19 cellular contexts compared by ENCODE assay signal in the genomic region with DNA sequence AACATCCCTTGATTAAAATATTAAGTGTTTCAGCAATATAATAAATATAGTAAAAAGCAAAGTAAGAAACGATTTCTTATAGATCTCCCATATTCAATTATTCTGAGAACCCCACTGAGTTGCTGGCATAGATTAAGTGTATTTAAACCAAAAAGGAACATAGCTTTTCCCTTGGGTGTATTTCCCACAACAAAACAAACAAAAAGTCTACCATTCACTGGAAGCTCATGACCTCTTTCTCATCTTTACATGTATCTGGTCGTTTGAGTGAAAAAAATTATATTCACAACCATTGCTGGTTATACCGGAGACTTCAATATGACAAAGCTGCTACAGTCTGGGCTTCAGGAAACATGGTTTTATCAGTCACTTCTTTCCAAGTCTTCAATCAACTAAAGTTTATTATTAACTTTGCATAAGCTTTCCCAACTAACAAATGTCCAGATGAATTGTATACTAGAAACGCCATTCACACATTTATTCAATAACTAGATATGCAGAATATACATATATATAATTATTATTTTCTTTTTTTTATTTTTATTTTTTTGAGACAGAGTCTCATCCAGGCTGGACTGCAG. TPM values are rescaled to one million over a fixed set of nuclear protein-coding genes. Genes with fewer than 3 reads are reported as not detected.
DNase-seq lines count a peak whose midpoint lies in the region; ATAC-seq, FAIRE-seq and TF ChIP-seq lines count a peak whose summit lies in the region.
"Had no signal": no experiment of that assay in that cellular context is flagged by ENCODE, and none has a peak within 500 bp of the region (broad histone marks: within the 10 kb centered on the region; RNA-seq: fewer than 3 reads in every experiment).

No MANE protein-coding gene starts in this region.

- TF ChIP-seq POLR2A in GM12878 (IDR thresholded peaks at IDR 0.05; ENCODE audit: low read depth, low read length) (no peak), GM12892 (IDR thresholded peaks at IDR 0.05; ENCODE audit: low read depth, low read length) (no peak)

- H2AFZ ChIP-seq in GM12878 (ENCODE audit: control insufficient read depth, low read depth, low read length) = no peak overlapping the region

- H3K4me1 ChIP-seq in GM12878 (ENCODE audit: control insufficient read depth, insufficient read depth, low read length) (no peaks in the 10 kb centered on the region; the same call in 1 of the 2 replicates), pancreas (peaks cover 0 to 11% (median 9%) of the 10 kb centered on the region in 3 donors)
- H3K4me1 ChIP-seq: BE2C, Caco-2, HAP-1 had no signal

- H3K4me1 Mint-ChIP-seq in activated CD4-positive, alpha-beta memory T cell treated with anti-CD3 and anti-CD28 coated beads for 36 hours (ENCODE audit: low read depth) = peaks cover 30% of the 10 kb centered on the region

- SMC1A ChIA-PET in GM12878 (lab: Charles Lee; ENCODE audit: uncharacterized antibody, unreplicated experiment) = interaction anchor here (0.6 to 1.4 kb wide), 4 partner anchors 12 to 761 kb away, joined by 3 to 9 read pairs (median 4); no protein-coding TSS in a partner anchor

- no peak for TF ChIP-seq CTCF in GM12878 (IDR thresholded peaks at IDR 0.05 in 2 of 3, conservative IDR thresholded peaks at IDR 0.05 in 1 of 3; ENCODE audit: control insufficient read depth in 2 of 3, extremely low read depth in 1 of 3, insufficient read depth in 1 of 3, low read depth in 3 of 3, low read length in 3 of 3)
- TF ChIP-seq CTCF in pancreas (IDR thresholded peaks at IDR 0.05) = no peak

- peaks cover 2% of the 10 kb centered on the region; the same call in 1 of the 2 replicates for H4K20me1 ChIP-seq in GM12878 (ENCODE audit: control insufficient read depth, insufficient read depth)

- peaks cover 43% of the 10 kb centered on the region for H3K79me2 ChIP-seq in GM12878 (ENCODE audit: control insufficient read depth, insufficient read depth, low read length)

- H3K4me3 ChIP-seq in GM12878 (no peak overlapping the region), pancreas (no peak overlapping the region)
- H3K4me3 ChIP-seq: HAP-1, K562 had no signal

- H3K4me3 Mint-ChIP-seq in activated CD4-positive, alpha-beta memory T cell treated with anti-CD3 and anti-CD28 coated beads for 36 hours = no peak overlapping the region

- no TSS peak for BruUV-seq in GM12878 (replicated peaks; lab: Mats Ljungman, UMichigan)

- H3K9me3 ChIP-seq in GM12878 (replicated peaks; ENCODE audit: control insufficient read depth, insufficient read depth, low read length) (no peaks in the 10 kb centered on the region), pancreas (no peaks in the 10 kb centered on the region)
- H3K9me3 ChIP-seq: BE2C, Caco-2, HAP-1 had no signal

- FAIRE-seq in GM12878 (lab: Jason Lieb, UNC) (peak; percentile 7), islet of Langerhans (lab: Jason Lieb, UNC) (peak; percentile 27), pancreas (lab: Jason Lieb, UNC) (no peak), GM12892 (lab: Jason Lieb, UNC) (no peak)
- FAIRE-seq: A204.1, D721Med, GM19239, K562 had no signal

- intact Hi-C loops in GM12878 (cut with micrococcal nuclease; ENCODE audit: unreplicated experiment) = no loop called here
- intact Hi-C loops in pancreas (cut with DNase I) = no loop called here
- intact Hi-C loops in activated CD4-positive, alpha-beta memory T cell treated with anti-CD3 and anti-CD28 coated beads for 36 hours (cut with micrococcal nuclease) = no loop called here

- H3K36me3 Mint-ChIP-seq in activated CD4-positive, alpha-beta memory T cell treated with anti-CD3 and anti-CD28 coated beads for 36 hours = peaks cover 26% of the 10 kb centered on the region

- no peaks in the 10 kb centered on the region for H3K27me3 Mint-ChIP-seq in activated CD4-positive, alpha-beta memory T cell treated with anti-CD3 and anti-CD28 coated beads for 36 hours
- H3K27me3 Mint-ChIP-seq: CD4-positive, CD25-positive, alpha-beta regulatory T cell had no signal

- no peaks in the 10 kb centered on the region for H3K9me3 Mint-ChIP-seq in activated CD4-positive, alpha-beta memory T cell treated with anti-CD3 and anti-CD28 coated beads for 36 hours
- H3K9me3 Mint-ChIP-seq: CD4-positive, CD25-positive, alpha-beta regulatory T cell had no signal

- no peak overlapping the region for H3K4me2 ChIP-seq in GM12878 (ENCODE audit: control insufficient read depth, insufficient read depth)

- no peak for TF ChIP-seq RAD21 in GM12878 (IDR thresholded peaks at IDR 0.05; ENCODE audit: insufficient read depth, low read depth, low read length)

- H3K36me3 ChIP-seq in GM12878 (ENCODE audit: control insufficient read depth in 2 of 2, insufficient read depth in 2 of 2, low read length in 1 of 2) = peaks cover 3 to 6% of the 10 kb centered on the region in 2 experiments
- H3K36me3 ChIP-seq in pancreas = peaks cover 0 to 5% (median 0%) of the 10 kb centered on the region in 3 donors

- H3K27ac ChIP-seq in GM12878 (ENCODE audit: control insufficient read depth, insufficient read depth) (no peak overlapping the region), pancreas (no peak overlapping the region)

- ATAC-seq in GM12878 (no peak), pancreas (peak in 3 of 4 donors; percentile 49 to 66 (median 51))
- ATAC-seq: K562 had no signal

- no peak overlapping the region for H3K9ac ChIP-seq in GM12878 (ENCODE audit: control insufficient read depth, insufficient read depth, low read length)

- no peak for TF ChIP-seq EP300 in GM12878 (IDR thresholded peaks at IDR 0.05; ENCODE audit: borderline replicate concordance in 1 of 2, control insufficient read depth in 1 of 2, low read depth in 2 of 2, low read length in 2 of 2)

- H3K27ac Mint-ChIP-seq in activated CD4-positive, alpha-beta memory T cell treated with anti-CD3 and anti-CD28 coated beads for 36 hours = no peak overlapping the region
- H3K27ac Mint-ChIP-seq: CD4-positive, CD25-positive, alpha-beta regulatory T cell had no signal

- POLR2A ChIA-PET in GM12878 (lab: Charles Lee) = interaction anchor here (1.4 kb wide), 2 partner anchors 10 to 31 kb away, joined by 4 read pairs; no protein-coding TSS in a partner anchor
- POLR2A ChIA-PET in activated CD4-positive, alpha-beta memory T cell treated with anti-CD3 and anti-CD28 coated beads for 36 hours (lab: Charles Lee) = no interaction called here

- 97% methylated on average over 4 of the region's 4 CpGs for WGBS in GM12878 (ENCODE audit: insufficient coverage, insufficient replicate concordance, low lambda C conversion rate, missing lambda C conversion rate)
- WGBS in pancreas, 2 donors = 13 to 14% methylated on average over 4 of the region's 4 CpGs

- CTCF ChIA-PET in GM12878 (lab: Yijun Ruan, JAX) = interaction anchor here (0.7 to 2.6 kb wide), 4 partner anchors 9 to 27 kb away, joined by 3 to 7 read pairs (median 4); no protein-coding TSS in a partner anchor
- CTCF ChIA-PET in activated CD4-positive, alpha-beta memory T cell treated with anti-CD3 and anti-CD28 coated beads for 36 hours (lab: Charles Lee) = interaction anchor here (0.8 kb wide), 1 partner anchor 16 kb away, joined by 3 read pairs; no protein-coding TSS in a partner anchor

- H3K27me3 ChIP-seq in GM12878 (replicated peaks in 1 of 2; ENCODE audit: control insufficient read depth in 2 of 2, insufficient read depth in 2 of 2, low read length in 1 of 2) (no peaks in the 10 kb centered on the region), pancreas (no peaks in the 10 kb centered on the region)
- H3K27me3 ChIP-seq: BE2C had no signal

- RAD21 ChIA-PET in GM12878 (lab: Charles Lee; ENCODE audit: unreplicated experiment) = interaction anchor here (1.4 kb wide), 1 partner anchor 9 kb away, joined by 3 read pairs; no protein-coding TSS in a partner anchor

- in situ Hi-C loops in GM12878 (cut with MboI) = no loop called here

- DNase-seq in GM12878 (ENCODE audit: low read depth, low spot score) (no peak), pancreas (no peak), DMS79 (lab: John Stamatoyannopoulos, UW) (no peak), GM12892 (ENCODE audit: insufficient read length) (no peak), NOMO-1 treated with DMSO at 0.1 percent for 48 hours (lab: John Stamatoyannopoulos, UW; ENCODE audit: unreplicated experiment) (no peak)
- no peak for DNase-seq in activated CD4-positive, alpha-beta memory T cell treated with anti-CD3 and anti-CD28 coated beads for 36 hours
- DNase-seq: ACHN; BE2C; C1 segment of cervical spinal cord; Caco-2; CD4-positive, CD25-positive, alpha-beta regulatory T cell; GDM1; IMR-90 had no signal

TF ChIP-seq in GM12878, 131 proteins besides CTCF, POLR2A, EP300 and RAD21 (continues in another document):
- TF ChIP-seq LARP7 (IDR thresholded peaks at IDR 0.05) (no peak), ZNF384 (IDR thresholded peaks at IDR 0.05; ENCODE audit: borderline replicate concordance, low read depth, low read length) (no peak)
- TF ChIP-seq, protein P1, sequence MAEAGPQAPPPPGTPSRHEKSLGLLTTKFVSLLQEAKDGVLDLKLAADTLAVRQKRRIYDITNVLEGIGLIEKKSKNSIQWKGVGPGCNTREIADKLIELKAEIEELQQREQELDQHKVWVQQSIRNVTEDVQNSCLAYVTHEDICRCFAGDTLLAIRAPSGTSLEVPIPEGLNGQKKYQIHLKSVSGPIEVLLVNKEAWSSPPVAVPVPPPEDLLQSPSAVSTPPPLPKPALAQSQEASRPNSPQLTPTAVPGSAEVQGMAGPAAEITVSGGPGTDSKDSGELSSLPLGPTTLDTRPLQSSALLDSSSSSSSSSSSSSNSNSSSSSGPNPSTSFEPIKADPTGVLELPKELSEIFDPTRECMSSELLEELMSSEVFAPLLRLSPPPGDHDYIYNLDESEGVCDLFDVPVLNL (IDR thresholded peaks at IDR 0.05; ENCODE audit: low read depth, low read length) = no peak

RNA-seq across cellular contexts. Expression of gene ZNF827, which starts 38.6 kb away (rescaled TPM):
- total RNA-seq in GM12878 (2013; cell fraction: nucleolus; rRNA removed) = 140 and 166 TPM in 2 replicates
- total RNA-seq in GM12878 (2014; rRNA removed) (12.6 and 13.7 TPM in 2 replicates), GM12878 (2014; rRNA removed; fragmentation: Illumina TruSeq; extraction: Trizol) (16.5 and 17.7 TPM in 2 replicates), GM12878 (2021) (24.4 and 31.5 TPM in 2 replicates), pancreas (10 to 100 TPM in 1 of 6 donors, 1 to 10 TPM in 5; 4.0 to 13.8 (median 5.3) TPM)
- 6.6 TPM for polyA plus RNA-seq in GM12878 (2011; ENCODE audit: low read depth)
- polyA plus RNA-seq in GM12878 (2011; rRNA removed) (12.2 and 14.6 TPM in 2 replicates), GM12878 (2014; fragmentation: Illumina TruSeq; extraction: Trizol) (17.5 and 19.6 TPM in 2 replicates), GM12878 (2014; fragmentation: Nextera tagmentation; extraction: Ambion mirVana) (1 to 10 TPM; 3.8 to 5.8 TPM), GM12878 (2014; rRNA removed) (18.6 and 19.8 TPM in 2 replicates), GM12878 (2016; fragmentation: Nextera tagmentation; extraction: Ambion mirVana) (10 to 100 TPM in 1 of 2 experiments, 1 to 10 TPM in 1; 9.1 to 11.2 TPM), pancreas (1 to 10 TPM; 3.8 to 4.1 TPM)
- 25.9 and 26.6 TPM in 2 replicates for polyA plus RNA-seq in GM12878 (2011; cell fraction: cytosol; rRNA removed)
- 129 and 132 TPM in 2 replicates for polyA plus RNA-seq in GM12878 (2011; cell fraction: nucleus; rRNA removed)
- polyA plus RNA-seq in GM12878 (2012) = 16.9 and 17.4 TPM in 2 replicates
- 47.0 and 51.6 TPM in 2 replicates for polyA minus RNA-seq in GM12878 (2011; rRNA and poly(A)+ RNA removed)
- 11.9 and 15.4 TPM in 2 replicates for polyA minus RNA-seq in GM12878 (2011; cell fraction: cytosol; rRNA and poly(A)+ RNA removed)
- polyA minus RNA-seq in GM12878 (2011; cell fraction: nucleus; rRNA and poly(A)+ RNA removed) = 61.1 and 94.9 TPM in 2 replicates
- 10 to 100 TPM; 17.3 to 17.7 TPM for total RNA-seq in activated CD4-positive, alpha-beta memory T cell treated with anti-CD3 and anti-CD28 coated beads for 36 hours
- polyA plus RNA-seq in GM12892 (2012; ENCODE audit: missing spikeins) = 17.9 TPM
